13 cellular contexts compared by ENCODE assay signal in genomic region chr19:55645512-55645881, GRCh38. TPM values are rescaled to one million over a fixed set of nuclear protein-coding genes. Genes with fewer than 3 reads are reported as not detected.
DNase-seq lines count a peak whose midpoint lies in the region; ATAC-seq, FAIRE-seq and TF ChIP-seq lines count a peak whose summit lies in the region.
"Had no signal": no experiment of that assay in that cellular context is flagged by ENCODE, and none has a peak within 500 bp of the region (broad histone marks: within the 10 kb centered on the region; RNA-seq: fewer than 3 reads in every experiment).

No MANE protein-coding gene starts in this region.

- no peak for ATAC-seq in activated T-cell treated with anti-CD3 and anti-CD28 coated beads, Interleukin-2, amount 50 U/mL, for 4 hours
- ATAC-seq in GM12878 (no peak), GM19023 (IDR thresholded peaks at IDR 0.05; ENCODE audit: unreplicated experiment) (no peak)
- ATAC-seq: gastroesophageal sphincter had no signal

- SMC1A ChIA-PET in GM12878 (lab: Charles Lee; ENCODE audit: uncharacterized antibody, unreplicated experiment): interaction anchor here (0.7 kb wide), 1 partner anchor 13 kb away, joined by 3 read pairs; no protein-coding TSS in a partner anchor

- no peak overlapping the region for H3K27ac ChIP-seq in GM12878 (ENCODE audit: control insufficient read depth, insufficient read depth)
- H3K27ac ChIP-seq: gastroesophageal sphincter had no signal

- peaks cover 6% of the 10 kb centered on the region for H3K36me3 Mint-ChIP-seq in activated T-cell treated with anti-CD3 and anti-CD28 coated beads, Interleukin-2, amount 50 U/mL, for 4 hours (ENCODE audit: insufficient read depth)
- peaks cover 4% of the 10 kb centered on the region for H3K36me3 Mint-ChIP-seq in progenitor cell of endocrine pancreas (ENCODE audit: insufficient read depth)

- H3K79me2 ChIP-seq in Loucy (ENCODE audit: insufficient read depth, low read length): peaks cover 67% of the 10 kb centered on the region
- H3K79me2 ChIP-seq in GM12878 (ENCODE audit: control insufficient read depth, insufficient read depth, low read length): peaks cover 64% of the 10 kb centered on the region

- CTCF ChIA-PET in GM12878 (lab: Yijun Ruan, JAX): interaction anchor here (0.6 to 4.6 kb wide), 5 partner anchors 8 to 179 kb away, joined by 3 to 52 read pairs (median 3); partner anchors contain the start of gene U2AF2

- TF ChIP-seq EP300 in GM12878 (IDR thresholded peaks at IDR 0.05; ENCODE audit: borderline replicate concordance in 1 of 2, control insufficient read depth in 1 of 2, low read depth in 2 of 2, low read length in 2 of 2): no peak

- H3K9me2 ChIP-seq in Loucy (replicated peaks; ENCODE audit: low read depth, low read length): no peaks in the 10 kb centered on the region

- BruUV-seq in GM12878 (replicated peaks; lab: Mats Ljungman, UMichigan): no TSS peak

- intact Hi-C loops in GM12878 (cut with micrococcal nuclease; ENCODE audit: unreplicated experiment): no loop called here

- TF ChIP-seq POLR2A in GM12878 (IDR thresholded peaks at IDR 0.05; ENCODE audit: low read depth, low read length): no peak

- in situ Hi-C loops in GM12878 (cut with MboI): no loop called here

- peak overlapping the region; percentile 100 for H3K4me2 ChIP-seq in Loucy (ENCODE audit: low read depth, low read length, poor library complexity, severe bottlenecking)
- peak overlapping the region; percentile 91 for H3K4me2 ChIP-seq in GM12878 (ENCODE audit: control insufficient read depth, insufficient read depth)

- H3K4me3 Mint-ChIP-seq in activated T-cell treated with anti-CD3 and anti-CD28 coated beads, Interleukin-2, amount 50 U/mL, for 4 hours: peak overlapping the region; percentile 96
- H3K4me3 Mint-ChIP-seq in progenitor cell of endocrine pancreas (ENCODE audit: low read depth): peak overlapping the region; percentile 53

- H3K4me1 ChIP-seq in Loucy (ENCODE audit: insufficient read depth, low read length, poor library complexity, severe bottlenecking) (peaks cover 32% of the 10 kb centered on the region), GM12878 (ENCODE audit: control insufficient read depth, insufficient read depth, low read length) (peaks cover 25% of the 10 kb centered on the region)

- TF ChIP-seq CTCF in Loucy (conservative IDR thresholded peaks at IDR 0.05; ENCODE audit: low read length) (no peak), GM12878 (IDR thresholded peaks at IDR 0.05 in 2 of 3, conservative IDR thresholded peaks at IDR 0.05 in 1 of 3; ENCODE audit: control insufficient read depth in 2 of 3, extremely low read depth in 1 of 3, insufficient read depth in 1 of 3, low read depth in 3 of 3, low read length in 3 of 3) (no peak), progenitor cell of endocrine pancreas (IDR thresholded peaks at IDR 0.05; ENCODE audit: unreplicated experiment) (no peak)

- no peak overlapping the region for H3K9ac ChIP-seq in Loucy (ENCODE audit: low read depth, low read length, poor library complexity, severe bottlenecking)
- peak overlapping the region; percentile 10; the same call in 1 of the 2 replicates for H3K9ac ChIP-seq in GM12878 (ENCODE audit: control insufficient read depth, insufficient read depth, low read length)

- DNase-seq in activated T-cell treated with anti-CD3 and anti-CD28 coated beads, Interleukin-2, amount 50 U/mL, for 4 hours: no peak
- no peak for DNase-seq in activated T-cell treated with anti-CD3 and anti-CD28 coated beads, Interleukin-2, amount 50 U/mL, for 1 hour
- DNase-seq in GM12878 (ENCODE audit: low read depth, low spot score) (no peak), progenitor cell of endocrine pancreas (ENCODE audit: low spot score, unreplicated experiment) (no peak), GM19240 (ENCODE audit: insufficient read length, low spot score) (no peak), NCI-H510A (lab: John Stamatoyannopoulos, UW) (no peak)
- DNase-seq: effector CD8-positive, alpha-beta T cell; islet precursor cell; NCI-H187; stimulated activated CD4-positive, alpha-beta T cell treated with anti-CD3 and anti-CD28 coated beads, Interleukin-12 subunit alpha, Interleukin-12 subunit beta, amount 100 ng/mL, for 4 hours had no signal

- H3K9me3 ChIP-seq in Loucy (ENCODE audit: insufficient read depth, low read depth, low read length): no peaks in the 10 kb centered on the region
- no peaks in the 10 kb centered on the region for H3K9me3 ChIP-seq in GM12878 (replicated peaks; ENCODE audit: control insufficient read depth, insufficient read depth, low read length)
- H3K9me3 ChIP-seq: gastroesophageal sphincter had no signal

- peaks cover 48% of the 10 kb centered on the region for H3K4me1 Mint-ChIP-seq in activated T-cell treated with anti-CD3 and anti-CD28 coated beads, Interleukin-2, amount 50 U/mL, for 4 hours (ENCODE audit: low read depth)
- peaks cover 30% of the 10 kb centered on the region for H3K4me1 Mint-ChIP-seq in progenitor cell of endocrine pancreas (ENCODE audit: low read depth)

- WGBS in GM12878 (ENCODE audit: insufficient coverage, insufficient replicate concordance, low lambda C conversion rate, missing lambda C conversion rate): 31% methylated on average over 5 of the region's 5 CpGs

- TF ChIP-seq RAD21 in GM12878 (IDR thresholded peaks at IDR 0.05; ENCODE audit: insufficient read depth, low read depth, low read length): no peak

- POLR2A ChIA-PET in GM12878 (lab: Charles Lee): interaction anchor here (0.6 to 3.3 kb wide), 4 partner anchors 9 to 1184 kb away, joined by 3 to 20 read pairs (median 7); partner anchors contain the start of gene U2AF2

- H3F3A ChIP-seq in Loucy (ENCODE audit: low read depth): no peaks in the 10 kb centered on the region

- H3K36me3 ChIP-seq in Loucy (ENCODE audit: insufficient read depth, low read length) (no peaks in the 10 kb centered on the region; the same call in 1 of the 2 replicates), GM12878 (ENCODE audit: control insufficient read depth in 2 of 2, insufficient read depth in 2 of 2, low read length in 1 of 2) (0 out of 4 replicates have a peak, but pooled peaks cover 0 to 2% of the 10 kb centered on the region in 2 experiments)

- RAD21 ChIA-PET in GM12878 (lab: Charles Lee; ENCODE audit: unreplicated experiment): interaction anchor here (0.7 kb wide), 1 partner anchor 39 kb away, joined by 3 read pairs; no protein-coding TSS in a partner anchor

- H3K27me3 Mint-ChIP-seq in activated T-cell treated with anti-CD3 and anti-CD28 coated beads, Interleukin-2, amount 50 U/mL, for 4 hours (ENCODE audit: low read depth): no peaks in the 10 kb centered on the region
- no peaks in the 10 kb centered on the region for H3K27me3 Mint-ChIP-seq in progenitor cell of endocrine pancreas

- H2AFZ ChIP-seq in Loucy (ENCODE audit: low read length): no peak overlapping the region
- no peak overlapping the region for H2AFZ ChIP-seq in GM12878 (ENCODE audit: control insufficient read depth, low read depth, low read length)

- H3K4me3 ChIP-seq in Loucy (ENCODE audit: low read length, poor library complexity, severe bottlenecking) (no peak overlapping the region), GM12878 (peak overlapping the region; percentile 95; the same call in 1 of the 2 replicates)

- no peaks in the 10 kb centered on the region for H3K27me3 ChIP-seq in Loucy (ENCODE audit: insufficient read depth, low read length, poor library complexity, severe bottlenecking)
- H3K27me3 ChIP-seq in GM12878 (replicated peaks in 1 of 2; ENCODE audit: control insufficient read depth in 2 of 2, insufficient read depth in 2 of 2, low read length in 1 of 2): no peaks in the 10 kb centered on the region
- H3K27me3 ChIP-seq: gastroesophageal sphincter had no signal

- no peak overlapping the region for H3K27ac Mint-ChIP-seq in progenitor cell of endocrine pancreas

- H3K9me3 Mint-ChIP-seq in activated T-cell treated with anti-CD3 and anti-CD28 coated beads, Interleukin-2, amount 50 U/mL, for 4 hours: no peaks in the 10 kb centered on the region
- no peaks in the 10 kb centered on the region for H3K9me3 Mint-ChIP-seq in progenitor cell of endocrine pancreas (ENCODE audit: low read depth)

- FAIRE-seq in GM12878 (lab: Jason Lieb, UNC): no peak

- H4K20me1 ChIP-seq in Loucy (ENCODE audit: insufficient read depth, low read length, poor library complexity, severe bottlenecking) (peaks cover 4% of the 10 kb centered on the region), GM12878 (ENCODE audit: control insufficient read depth, insufficient read depth) (no peaks in the 10 kb centered on the region)

RNA-seq across cellular contexts. Expression of gene ZNF581, which starts 2.0 kb away (rescaled TPM):
- total RNA-seq in activated T-cell treated with anti-CD3 and anti-CD28 coated beads, Interleukin-2, amount 50 U/mL, for 4 hours: 10 to 100 TPM; 46.2 to 54.1 (median 52.7) TPM
- 5.3 and 7.2 TPM in 2 replicates for total RNA-seq in GM12878 (2013; cell fraction: nucleolus; rRNA removed)
- 22.1 and 25.4 TPM in 2 replicates for total RNA-seq in GM12878 (2014; rRNA removed)
- 14.0 and 14.1 TPM in 2 replicates for total RNA-seq in GM12878 (2014; rRNA removed; fragmentation: Illumina TruSeq; extraction: Trizol)
- 44.9 and 45.4 TPM in 2 replicates for total RNA-seq in GM12878 (2021)
- polyA plus RNA-seq in GM12878 (2011; ENCODE audit: low read depth): 31.2 TPM
- 13.5 and 19.1 TPM in 2 replicates for polyA plus RNA-seq in GM12878 (2011; rRNA removed)
- polyA plus RNA-seq in GM12878 (2011; cell fraction: cytosol; rRNA removed): 27.8 and 34.4 TPM in 2 replicates
- polyA plus RNA-seq in GM12878 (2011; cell fraction: nucleus; rRNA removed): 21.8 and 24.9 TPM in 2 replicates
- polyA plus RNA-seq in GM12878 (2012): 43.7 and 58.1 TPM in 2 replicates
- 7.8 and 13.2 TPM in 2 replicates for polyA plus RNA-seq in GM12878 (2014; fragmentation: Illumina TruSeq; extraction: Trizol)
- 10 to 100 TPM in 1 of 2 experiments, 1 to 10 TPM in 1; 4.7 to 18.1 TPM for polyA plus RNA-seq in GM12878 (2014; fragmentation: Nextera tagmentation; extraction: Ambion mirVana)
- polyA plus RNA-seq in GM12878 (2014; rRNA removed): 39.6 and 45.3 TPM in 2 replicates
- 10 to 100 TPM; 29.1 to 37.0 TPM for polyA plus RNA-seq in GM12878 (2016; fragmentation: Nextera tagmentation; extraction: Ambion mirVana)
- 15.2 and 28.9 TPM in 2 replicates for polyA minus RNA-seq in GM12878 (2011; rRNA and poly(A)+ RNA removed)
- 11.5 and 15.8 TPM in 2 replicates for polyA minus RNA-seq in GM12878 (2011; cell fraction: cytosol; rRNA and poly(A)+ RNA removed)
- polyA minus RNA-seq in GM12878 (2011; cell fraction: nucleus; rRNA and poly(A)+ RNA removed): 6.0 and 9.0 TPM in 2 replicates
- 38.8 and 40.1 TPM in 2 replicates for total RNA-seq in progenitor cell of endocrine pancreas

RNA-seq across cellular contexts. Expression of gene CCDC106, which starts 2.5 kb away (rescaled TPM):
- 1 to 10 TPM; 3.9 to 7.8 (median 4.8) TPM for total RNA-seq in activated T-cell treated with anti-CD3 and anti-CD28 coated beads, Interleukin-2, amount 50 U/mL, for 4 hours
- 8.3 and 8.6 TPM in 2 replicates for total RNA-seq in GM12878 (2013; cell fraction: nucleolus; rRNA removed)
- 19.2 and 22.5 TPM in 2 replicates for total RNA-seq in GM12878 (2014; rRNA removed)
- 11.9 and 12.7 TPM in 2 replicates for total RNA-seq in GM12878 (2014; rRNA removed; fragmentation: Illumina TruSeq; extraction: Trizol)
- 33.1 and 34.2 TPM in 2 replicates for total RNA-seq in GM12878 (2021)
- 5.6 TPM for polyA plus RNA-seq in GM12878 (2011; ENCODE audit: low read depth)
- polyA plus RNA-seq in GM12878 (2011; rRNA removed): 7.8 and 16.4 TPM in 2 replicates
- 17.5 and 27.2 TPM in 2 replicates for polyA plus RNA-seq in GM12878 (2011; cell fraction: cytosol; rRNA removed)
- 38.1 and 48.1 TPM in 2 replicates for polyA plus RNA-seq in GM12878 (2011; cell fraction: nucleus; rRNA removed)
- 27.7 and 32.6 TPM in 2 replicates for polyA plus RNA-seq in GM12878 (2012)
- 7.7 and 19.2 TPM in 2 replicates for polyA plus RNA-seq in GM12878 (2014; fragmentation: Illumina TruSeq; extraction: Trizol)
- polyA plus RNA-seq in GM12878 (2014; fragmentation: Nextera tagmentation; extraction: Ambion mirVana): under 1 TPM; 0.04 to 0.14 TPM
- 35.9 and 39.9 TPM in 2 replicates for polyA plus RNA-seq in GM12878 (2014; rRNA removed)
- 10 to 100 TPM; 20.4 to 25.7 TPM for polyA plus RNA-seq in GM12878 (2016; fragmentation: Nextera tagmentation; extraction: Ambion mirVana)
- 3.4 and 7.2 TPM in 2 replicates for polyA minus RNA-seq in GM12878 (2011; rRNA and poly(A)+ RNA removed)
- polyA minus RNA-seq in GM12878 (2011; cell fraction: cytosol; rRNA and poly(A)+ RNA removed): 5.5 and 7.0 TPM in 2 replicates
- 6.4 and 14.4 TPM in 2 replicates for polyA minus RNA-seq in GM12878 (2011; cell fraction: nucleus; rRNA and poly(A)+ RNA removed)
- 23.0 and 23.9 TPM in 2 replicates for total RNA-seq in progenitor cell of endocrine pancreas

RNA-seq across cellular contexts. Expression of gene ZNF580, which starts 4.7 kb away (rescaled TPM):
- 10 to 100 TPM; 27.1 to 31.5 (median 28.5) TPM for total RNA-seq in activated T-cell treated with anti-CD3 and anti-CD28 coated beads, Interleukin-2, amount 50 U/mL, for 4 hours
- 16.2 and 23.0 TPM in 2 replicates for total RNA-seq in GM12878 (2013; cell fraction: nucleolus; rRNA removed)
- total RNA-seq in GM12878 (2014; rRNA removed) (9.4 and 12.2 TPM in 2 replicates), GM12878 (2014; rRNA removed; fragmentation: Illumina TruSeq; extraction: Trizol) (4.7 and 5.7 TPM in 2 replicates), GM12878 (2021) (31.8 and 34.2 TPM in 2 replicates), progenitor cell of endocrine pancreas (45.9 and 46.2 TPM in 2 replicates)
- 12.4 TPM for polyA plus RNA-seq in GM12878 (2011; ENCODE audit: low read depth)
- polyA plus RNA-seq in GM12878 (2011; rRNA removed) (5.5 and 7.9 TPM in 2 replicates), GM12878 (2014; fragmentation: Illumina TruSeq; extraction: Trizol) (5.3 and 7.4 TPM in 2 replicates), GM12878 (2014; fragmentation: Nextera tagmentation; extraction: Ambion mirVana) (1 to 10 TPM; 2.3 to 7.4 TPM), GM12878 (2014; rRNA removed) (27.1 and 30.2 TPM in 2 replicates), GM12878 (2016; fragmentation: Nextera tagmentation; extraction: Ambion mirVana) (10 to 100 TPM; 24.7 to 25.3 TPM)
- polyA plus RNA-seq in GM12878 (2011; cell fraction: cytosol; rRNA removed): 9.7 and 13.8 TPM in 2 replicates
- 50.7 and 83.1 TPM in 2 replicates for polyA plus RNA-seq in GM12878 (2011; cell fraction: nucleus; rRNA removed)
- 33.1 and 35.3 TPM in 2 replicates for polyA plus RNA-seq in GM12878 (2012)
- 3.4 and 7.0 TPM in 2 replicates for polyA minus RNA-seq in GM12878 (2011; rRNA and poly(A)+ RNA removed)
- 5.5 and 8.0 TPM in 2 replicates for polyA minus RNA-seq in GM12878 (2011; cell fraction: cytosol; rRNA and poly(A)+ RNA removed)
- 8.2 and 17.3 TPM in 2 replicates for polyA minus RNA-seq in GM12878 (2011; cell fraction: nucleus; rRNA and poly(A)+ RNA removed)

RNA-seq across cellular contexts. Expression of gene U2AF2, which starts 9.3 kb away (rescaled TPM):
- total RNA-seq in activated T-cell treated with anti-CD3 and anti-CD28 coated beads, Interleukin-2, amount 50 U/mL, for 4 hours: 100 to 1,000 TPM; 467 to 532 (median 476) TPM
- total RNA-seq in GM12878 (2013; cell fraction: nucleolus; rRNA removed): 46.0 and 50.9 TPM in 2 replicates
- total RNA-seq in GM12878 (2014; rRNA removed) (204 and 228 TPM in 2 replicates), GM12878 (2014; rRNA removed; fragmentation: Illumina TruSeq; extraction: Trizol) (112 and 121 TPM in 2 replicates), GM12878 (2021) (308 and 338 TPM in 2 replicates), progenitor cell of endocrine pancreas (275 and 281 TPM in 2 replicates)
- 59.4 TPM for polyA plus RNA-seq in GM12878 (2011; ENCODE audit: low read depth)
- polyA plus RNA-seq in GM12878 (2011; rRNA removed) (54.9 and 140 TPM in 2 replicates), GM12878 (2014; fragmentation: Illumina TruSeq; extraction: Trizol) (50.9 and 141 TPM in 2 replicates), GM12878 (2014; fragmentation: Nextera tagmentation; extraction: Ambion mirVana) (1 to 10 TPM; 3.0 to 8.3 TPM), GM12878 (2014; rRNA removed) (284 and 360 TPM in 2 replicates), GM12878 (2016; fragmentation: Nextera tagmentation; extraction: Ambion mirVana) (10 to 100 TPM; 46.2 to 48.9 TPM)
- polyA plus RNA-seq in GM12878 (2011; cell fraction: cytosol; rRNA removed): 239 and 270 TPM in 2 replicates
- polyA plus RNA-seq in GM12878 (2011; cell fraction: nucleus; rRNA removed): 425 and 604 TPM in 2 replicates
- 148 and 173 TPM in 2 replicates for polyA plus RNA-seq in GM12878 (2012)
- polyA minus RNA-seq in GM12878 (2011; rRNA and poly(A)+ RNA removed): 61.6 and 111 TPM in 2 replicates
- 60.9 and 65.2 TPM in 2 replicates for polyA minus RNA-seq in GM12878 (2011; cell fraction: cytosol; rRNA and poly(A)+ RNA removed)
- 63.1 and 102 TPM in 2 replicates for polyA minus RNA-seq in GM12878 (2011; cell fraction: nucleus; rRNA and poly(A)+ RNA removed)

RNA-seq across cellular contexts. Expression of gene ZNF784, which starts 21.1 kb away (rescaled TPM):
- 1 to 10 TPM; 3.3 to 3.4 (median 3.4) TPM for total RNA-seq in activated T-cell treated with anti-CD3 and anti-CD28 coated beads, Interleukin-2, amount 50 U/mL, for 4 hours
- 3.6 and 5.3 TPM in 2 replicates for total RNA-seq in GM12878 (2013; cell fraction: nucleolus; rRNA removed)
- 2.8 and 3.5 TPM in 2 replicates for total RNA-seq in GM12878 (2014; rRNA removed)
- 1.8 and 2.2 TPM in 2 replicates for total RNA-seq in GM12878 (2014; rRNA removed; fragmentation: Illumina TruSeq; extraction: Trizol)
- 5.2 and 5.3 TPM in 2 replicates for total RNA-seq in GM12878 (2021)
- polyA plus RNA-seq in GM12878 (2011; ENCODE audit: low read depth): 3.2 TPM
- 0.68 and 1.2 TPM in 2 replicates for polyA plus RNA-seq in GM12878 (2011; rRNA removed)
- 1.2 and 1.4 TPM in 2 replicates for polyA plus RNA-seq in GM12878 (2011; cell fraction: cytosol; rRNA removed)
- 7.1 and 7.5 TPM in 2 replicates for polyA plus RNA-seq in GM12878 (2011; cell fraction: nucleus; rRNA removed)
- 4.8 and 6.3 TPM in 2 replicates for polyA plus RNA-seq in GM12878 (2012)
- 2.8 and 3.1 TPM in 2 replicates for polyA plus RNA-seq in GM12878 (2014; fragmentation: Illumina TruSeq; extraction: Trizol)
- polyA plus RNA-seq in GM12878 (2014; fragmentation: Nextera tagmentation; extraction: Ambion mirVana): under 1 TPM; 0.10 to 0.97 TPM
- 3.5 and 4.4 TPM in 2 replicates for polyA plus RNA-seq in GM12878 (2014; rRNA removed)
- 1 to 10 TPM; 1.1 to 1.4 TPM for polyA plus RNA-seq in GM12878 (2016; fragmentation: Nextera tagmentation; extraction: Ambion mirVana)
- 1.0 and 1.4 TPM in 2 replicates for polyA minus RNA-seq in GM12878 (2011; rRNA and poly(A)+ RNA removed)
- polyA minus RNA-seq in GM12878 (2011; cell fraction: cytosol; rRNA and poly(A)+ RNA removed): 0.80 and 1.1 TPM in 2 replicates
- 1.1 and 1.9 TPM in 2 replicates for polyA minus RNA-seq in GM12878 (2011; cell fraction: nucleus; rRNA and poly(A)+ RNA removed)
- 14.6 and 15.3 TPM in 2 replicates for total RNA-seq in progenitor cell of endocrine pancreas
